ENCODE assay signal across 12 cellular contexts in the genomic region with DNA sequence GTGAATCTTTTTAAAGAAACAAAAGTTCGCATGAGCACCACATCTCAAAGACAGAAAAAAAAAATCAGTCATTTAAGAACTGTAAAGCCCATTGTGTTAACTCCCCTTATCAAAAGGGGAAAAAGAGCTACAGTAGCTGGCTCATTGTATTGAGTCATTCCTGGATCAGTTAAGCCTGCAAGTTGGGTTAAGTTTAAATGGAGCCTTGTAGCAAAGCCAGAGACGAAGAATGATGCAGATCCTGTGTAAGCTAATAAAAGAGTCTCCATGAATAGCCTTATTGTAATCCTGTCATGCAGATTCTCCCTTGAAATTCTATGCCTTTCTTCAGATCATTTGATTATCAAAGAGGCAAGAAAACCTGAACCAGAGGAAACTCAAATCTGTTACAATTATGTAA.
A peak's percentile ranks its signal among the peaks of the same experiment; 100 is the strongest.
DNase-seq lines count a peak whose midpoint lies in the region; ATAC-seq, FAIRE-seq and TF ChIP-seq lines count a peak whose summit lies in the region.
"Had no signal": no experiment of that assay in that cellular context is flagged by ENCODE, and none has a peak within 500 bp of the region (broad histone marks: within the 10 kb centered on the region; RNA-seq: fewer than 3 reads in every experiment).

No MANE protein-coding gene starts in this region.

- H3K4me3 ChIP-seq in keratinocyte (ENCODE audit: control insufficient read depth in 2 of 3, extremely low read depth in 1 of 3, insufficient read depth in 2 of 3, low read depth in 1 of 3, low read length in 3 of 3) (no peak overlapping the region), uterus (no peak overlapping the region)

- TF ChIP-seq POLR2A in uterus (IDR thresholded peaks at IDR 0.05): no peak

- H3K9me3 Mint-ChIP-seq in activated T-cell treated with anti-CD3 and anti-CD28 coated beads, Interleukin-2, amount 50 U/mL, for 72 hours: peaks cover 0 to 2% of the 10 kb centered on the region in 2 donors
- H3K9me3 Mint-ChIP-seq: activated naive CD8-positive, alpha-beta T cell treated with anti-CD3 and anti-CD28 coated beads, Interleukin-2, amount 10 ng/mL, durations not matched to agents 7 days and 5 days had no signal

- no peaks in the 10 kb centered on the region for H3K36me3 ChIP-seq in keratinocyte (ENCODE audit: control insufficient read depth in 2 of 2, extremely low read depth in 1 of 2, insufficient read depth in 2 of 2, low read length in 2 of 2)
- no peaks in the 10 kb centered on the region for H3K36me3 ChIP-seq in uterus

- H3K27me3 ChIP-seq in keratinocyte (ENCODE audit: control insufficient read depth, extremely low read depth, insufficient read depth, low read length) (no peaks in the 10 kb centered on the region), uterus (no peaks in the 10 kb centered on the region)

- H3K27ac Mint-ChIP-seq in activated T-cell treated with anti-CD3 and anti-CD28 coated beads, Interleukin-2, amount 50 U/mL, for 72 hours: no peak overlapping the region
- H3K27ac Mint-ChIP-seq: activated naive CD8-positive, alpha-beta T cell treated with anti-CD3 and anti-CD28 coated beads, Interleukin-2, amount 10 ng/mL, durations not matched to agents 7 days and 5 days had no signal

- no peak overlapping the region for H2AFZ ChIP-seq in keratinocyte (ENCODE audit: control insufficient read depth, low read length)

- no peak for DNase-seq in activated T-cell treated with anti-CD3 and anti-CD28 coated beads, Interleukin-2, amount 50 U/mL, for 72 hours
- DNase-seq in activated T-cell treated with anti-CD3 and anti-CD28 coated beads for 4 hours (no peak), keratinocyte (ENCODE audit: low read depth, low spot score) (peak; percentile 40), uterus (no peak), KG1 (lab: John Stamatoyannopoulos, UW) (no peak), NCI-H2081 (lab: John Stamatoyannopoulos, UW) (no peak)
- DNase-seq: activated CD4-positive, alpha-beta T cell treated with anti-CD3 and anti-CD28 coated beads, Interleukin-2, amount 50 U/mL, for 1 hour; activated naive CD8-positive, alpha-beta T cell treated with anti-CD3 and anti-CD28 coated beads, Interleukin-2, amount 10 ng/mL, durations not matched to agents 7 days and 5 days; NCI-H1694 treated with DMSO at 0.1 percent for 48 hours; SHP77 treated with DMSO at 0.1 percent for 48 hours had no signal

- peaks cover 2 to 6% of the 10 kb centered on the region in 2 donors for H3K36me3 Mint-ChIP-seq in activated T-cell treated with anti-CD3 and anti-CD28 coated beads, Interleukin-2, amount 50 U/mL, for 72 hours (ENCODE audit: insufficient read depth in 2 of 2)

- intact Hi-C loops in uterus (cut with DNase I; ENCODE audit: low total_unique reads): no loop called here

- H3K9me1 ChIP-seq in keratinocyte (ENCODE audit: control insufficient read depth, extremely low read depth, insufficient read depth, low read length): no peaks in the 10 kb centered on the region

- H3K9me3 ChIP-seq in keratinocyte (ENCODE audit: control insufficient read depth, low read depth, low read length) (peaks cover 1% of the 10 kb centered on the region), uterus (peaks cover 0 to 4% of the 10 kb centered on the region in 2 donors)

- peak; percentile 67 to 82 for ATAC-seq in activated T-cell treated with anti-CD3 and anti-CD28 coated beads, Interleukin-2, amount 50 U/mL, for 72 hours (replicated peaks in 1 of 2)
- ATAC-seq in GM18909 (IDR thresholded peaks at IDR 0.05; ENCODE audit: poor library complexity, unreplicated experiment): no peak

- H3K79me2 ChIP-seq in keratinocyte (ENCODE audit: control insufficient read depth, insufficient read depth, low read length): no peaks in the 10 kb centered on the region

- dilution Hi-C loops in keratinocyte (cut with MboI; ENCODE audit: extremely low pct_ligation_motif_present, low sequenced_read_pairs): no loop called here

- peaks cover 22% of the 10 kb centered on the region for H3K4me1 ChIP-seq in keratinocyte (ENCODE audit: control insufficient read depth, extremely low read depth, insufficient read depth, low read length)
- H3K4me1 ChIP-seq in uterus: peaks cover 0 to 8% of the 10 kb centered on the region in 2 donors

- TF ChIP-seq CTCF in VCaP (conservative IDR thresholded peaks at IDR 0.05): no peak
- no peak for TF ChIP-seq CTCF in keratinocyte (optimal IDR thresholded peaks at IDR 0.05 in 1 of 3, IDR thresholded peaks at IDR 0.05 in 1 of 3, conservative IDR thresholded peaks at IDR 0.05 in 1 of 3; ENCODE audit: extremely low read depth in 1 of 3, insufficient read depth in 2 of 3, low read length in 3 of 3)
- TF ChIP-seq CTCF in uterus (IDR thresholded peaks at IDR 0.05): no peak

- H3K27ac ChIP-seq in VCaP: peak overlapping the region; percentile 52
- H3K27ac ChIP-seq in keratinocyte (ENCODE audit: control insufficient read depth, insufficient read depth, low read length): no peak overlapping the region
- H3K27ac ChIP-seq in uterus: peak overlapping the region; percentile 86 to 88

- H3K4me3 Mint-ChIP-seq in activated T-cell treated with anti-CD3 and anti-CD28 coated beads, Interleukin-2, amount 50 U/mL, for 72 hours: peak overlapping the region in 1 of 2 donors; percentile 17
- H3K4me3 Mint-ChIP-seq: activated naive CD8-positive, alpha-beta T cell treated with anti-CD3 and anti-CD28 coated beads, Interleukin-2, amount 10 ng/mL, durations not matched to agents 7 days and 5 days had no signal

- no peaks in the 10 kb centered on the region for H4K20me1 ChIP-seq in keratinocyte (ENCODE audit: control insufficient read depth, extremely low read depth, insufficient read depth, low read length)

- H3K4me1 Mint-ChIP-seq in activated T-cell treated with anti-CD3 and anti-CD28 coated beads, Interleukin-2, amount 50 U/mL, for 72 hours (ENCODE audit: low read depth): peaks cover 16% of the 10 kb centered on the region
- H3K4me1 Mint-ChIP-seq: activated naive CD8-positive, alpha-beta T cell treated with anti-CD3 and anti-CD28 coated beads, Interleukin-2, amount 10 ng/mL, durations not matched to agents 7 days and 5 days had no signal

- no peak overlapping the region for H3K9ac ChIP-seq in keratinocyte (ENCODE audit: control insufficient read depth, extremely low read depth, insufficient read depth, low read length)

- H3K27me3 Mint-ChIP-seq in activated T-cell treated with anti-CD3 and anti-CD28 coated beads, Interleukin-2, amount 50 U/mL, for 72 hours (ENCODE audit: low read depth): no peaks in the 10 kb centered on the region
- H3K27me3 Mint-ChIP-seq: activated naive CD8-positive, alpha-beta T cell treated with anti-CD3 and anti-CD28 coated beads, Interleukin-2, amount 10 ng/mL, durations not matched to agents 7 days and 5 days had no signal

- H3K4me2 ChIP-seq in keratinocyte (ENCODE audit: control insufficient read depth, extremely low read depth, insufficient read depth, low read depth, low read length): no peak overlapping the region

- FAIRE-seq in keratinocyte (lab: Jason Lieb, UNC): peak; percentile 95
